8 cellular contexts compared by ENCODE assay signal in genomic region chr9:97411789-97412627, GRCh38. TPM values are rescaled to one million over a fixed set of nuclear protein-coding genes. Genes with fewer than 3 reads are reported as not detected.
A peak's percentile ranks its signal among the peaks of the same experiment; 100 is the strongest.
DNase-seq lines count a peak whose midpoint lies in the region; ATAC-seq and TF ChIP-seq lines count a peak whose summit lies in the region.

Gene TDRD7 (plus strand): TSS chr9:97412096. CDS start chr9:97428466, 16,370 bp downstream.

- H3K4me3 ChIP-seq in colonic mucosa: peak within 1 kb of the TSS; percentile 98

- peak within 1 kb of the TSS; percentile 88 for H3K27ac ChIP-seq in colonic mucosa

- intact Hi-C loops in colonic mucosa (cut with DNase I): no loop called here

- peak; percentile 73 for ATAC-seq in GM18861 (IDR thresholded peaks at IDR 0.05; ENCODE audit: unreplicated experiment)
- ATAC-seq in HG03066 (IDR thresholded peaks at IDR 0.05; ENCODE audit: low read depth, unreplicated experiment): peak; percentile 68
- peak; percentile 94 for ATAC-seq in left lobe of liver

- DNase-seq in AG08395 (ENCODE audit: low spot score) (peak; percentile 97), NCI-H2227 treated with DMSO at 0.1 percent for 48 hours (lab: John Stamatoyannopoulos, UW) (peak; percentile 52), colonic mucosa (peak; percentile 90), left lobe of liver (ENCODE audit: low spot score) (peak; percentile 93)
- DNase-seq in activated CD4-positive, alpha-beta T cell treated with anti-CD3 and anti-CD28 coated beads for 4 hours: peak; percentile 92 to 93
- DNase-seq in stimulated activated CD4-positive, alpha-beta T cell treated with anti-CD3 and anti-CD28 coated beads, Interleukin-2, amount 100 ng/mL, for 24 hours: peak; percentile 92 to 93

- no peaks in the 10 kb centered on the region for H3K27me3 ChIP-seq in colonic mucosa

- no peaks in the 10 kb centered on the region for H3K9me3 ChIP-seq in colonic mucosa

- peak within 1 kb of the TSS; percentile 92 to 94 for H3K9ac ChIP-seq in colonic mucosa (ENCODE audit: low read depth in 2 of 2, low read length in 2 of 2)

- peak; percentile 99 for TF ChIP-seq CTCF in colonic mucosa (IDR thresholded peaks at IDR 0.05)

- peaks cover 4% of the 10 kb centered on the region for H3K4me1 ChIP-seq in colonic mucosa

- H3K36me3 ChIP-seq in colonic mucosa: no peaks in the 10 kb centered on the region

RNA-seq across cellular contexts. Expression of gene TDRD7, which starts in this region (rescaled TPM):
- total RNA-seq in colonic mucosa (10 to 100 TPM; 28.8 to 35.3 TPM), left lobe of liver (4.1 TPM)

Comparison
In these comparisons a context has a peak if more than half of its experiments do, and no peak if none do; other contexts are left out.
1. Peak in every context shown above with its lines: DNase-seq, ATAC-seq, H3K4me3 ChIP-seq and H3K27ac ChIP-seq.